1 cellular context compared by ENCODE assay signal in the genomic region with DNA sequence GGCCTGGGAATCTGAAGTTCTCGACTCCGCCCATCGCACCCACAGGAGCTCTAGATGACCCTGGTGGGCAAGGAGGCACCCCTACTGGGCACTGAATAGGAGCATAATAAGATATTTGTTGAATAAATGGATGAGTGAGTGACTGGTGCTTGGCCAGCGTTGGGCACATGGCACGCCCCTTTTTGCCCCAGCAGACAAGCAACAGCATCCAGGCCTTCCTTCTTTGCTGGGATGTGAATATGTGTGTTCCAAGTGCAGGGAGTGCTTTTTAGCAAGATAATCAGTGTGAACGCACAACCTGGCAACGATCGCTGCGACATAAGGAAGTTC.
TF ChIP-seq lines count a peak whose summit lies in the region.

No MANE protein-coding gene starts in this region.

TF ChIP-seq in GM23338, 12 proteins besides CTCF, POLR2A, EP300 and RAD21 (continued from another document):
- TF ChIP-seq, protein P1, sequence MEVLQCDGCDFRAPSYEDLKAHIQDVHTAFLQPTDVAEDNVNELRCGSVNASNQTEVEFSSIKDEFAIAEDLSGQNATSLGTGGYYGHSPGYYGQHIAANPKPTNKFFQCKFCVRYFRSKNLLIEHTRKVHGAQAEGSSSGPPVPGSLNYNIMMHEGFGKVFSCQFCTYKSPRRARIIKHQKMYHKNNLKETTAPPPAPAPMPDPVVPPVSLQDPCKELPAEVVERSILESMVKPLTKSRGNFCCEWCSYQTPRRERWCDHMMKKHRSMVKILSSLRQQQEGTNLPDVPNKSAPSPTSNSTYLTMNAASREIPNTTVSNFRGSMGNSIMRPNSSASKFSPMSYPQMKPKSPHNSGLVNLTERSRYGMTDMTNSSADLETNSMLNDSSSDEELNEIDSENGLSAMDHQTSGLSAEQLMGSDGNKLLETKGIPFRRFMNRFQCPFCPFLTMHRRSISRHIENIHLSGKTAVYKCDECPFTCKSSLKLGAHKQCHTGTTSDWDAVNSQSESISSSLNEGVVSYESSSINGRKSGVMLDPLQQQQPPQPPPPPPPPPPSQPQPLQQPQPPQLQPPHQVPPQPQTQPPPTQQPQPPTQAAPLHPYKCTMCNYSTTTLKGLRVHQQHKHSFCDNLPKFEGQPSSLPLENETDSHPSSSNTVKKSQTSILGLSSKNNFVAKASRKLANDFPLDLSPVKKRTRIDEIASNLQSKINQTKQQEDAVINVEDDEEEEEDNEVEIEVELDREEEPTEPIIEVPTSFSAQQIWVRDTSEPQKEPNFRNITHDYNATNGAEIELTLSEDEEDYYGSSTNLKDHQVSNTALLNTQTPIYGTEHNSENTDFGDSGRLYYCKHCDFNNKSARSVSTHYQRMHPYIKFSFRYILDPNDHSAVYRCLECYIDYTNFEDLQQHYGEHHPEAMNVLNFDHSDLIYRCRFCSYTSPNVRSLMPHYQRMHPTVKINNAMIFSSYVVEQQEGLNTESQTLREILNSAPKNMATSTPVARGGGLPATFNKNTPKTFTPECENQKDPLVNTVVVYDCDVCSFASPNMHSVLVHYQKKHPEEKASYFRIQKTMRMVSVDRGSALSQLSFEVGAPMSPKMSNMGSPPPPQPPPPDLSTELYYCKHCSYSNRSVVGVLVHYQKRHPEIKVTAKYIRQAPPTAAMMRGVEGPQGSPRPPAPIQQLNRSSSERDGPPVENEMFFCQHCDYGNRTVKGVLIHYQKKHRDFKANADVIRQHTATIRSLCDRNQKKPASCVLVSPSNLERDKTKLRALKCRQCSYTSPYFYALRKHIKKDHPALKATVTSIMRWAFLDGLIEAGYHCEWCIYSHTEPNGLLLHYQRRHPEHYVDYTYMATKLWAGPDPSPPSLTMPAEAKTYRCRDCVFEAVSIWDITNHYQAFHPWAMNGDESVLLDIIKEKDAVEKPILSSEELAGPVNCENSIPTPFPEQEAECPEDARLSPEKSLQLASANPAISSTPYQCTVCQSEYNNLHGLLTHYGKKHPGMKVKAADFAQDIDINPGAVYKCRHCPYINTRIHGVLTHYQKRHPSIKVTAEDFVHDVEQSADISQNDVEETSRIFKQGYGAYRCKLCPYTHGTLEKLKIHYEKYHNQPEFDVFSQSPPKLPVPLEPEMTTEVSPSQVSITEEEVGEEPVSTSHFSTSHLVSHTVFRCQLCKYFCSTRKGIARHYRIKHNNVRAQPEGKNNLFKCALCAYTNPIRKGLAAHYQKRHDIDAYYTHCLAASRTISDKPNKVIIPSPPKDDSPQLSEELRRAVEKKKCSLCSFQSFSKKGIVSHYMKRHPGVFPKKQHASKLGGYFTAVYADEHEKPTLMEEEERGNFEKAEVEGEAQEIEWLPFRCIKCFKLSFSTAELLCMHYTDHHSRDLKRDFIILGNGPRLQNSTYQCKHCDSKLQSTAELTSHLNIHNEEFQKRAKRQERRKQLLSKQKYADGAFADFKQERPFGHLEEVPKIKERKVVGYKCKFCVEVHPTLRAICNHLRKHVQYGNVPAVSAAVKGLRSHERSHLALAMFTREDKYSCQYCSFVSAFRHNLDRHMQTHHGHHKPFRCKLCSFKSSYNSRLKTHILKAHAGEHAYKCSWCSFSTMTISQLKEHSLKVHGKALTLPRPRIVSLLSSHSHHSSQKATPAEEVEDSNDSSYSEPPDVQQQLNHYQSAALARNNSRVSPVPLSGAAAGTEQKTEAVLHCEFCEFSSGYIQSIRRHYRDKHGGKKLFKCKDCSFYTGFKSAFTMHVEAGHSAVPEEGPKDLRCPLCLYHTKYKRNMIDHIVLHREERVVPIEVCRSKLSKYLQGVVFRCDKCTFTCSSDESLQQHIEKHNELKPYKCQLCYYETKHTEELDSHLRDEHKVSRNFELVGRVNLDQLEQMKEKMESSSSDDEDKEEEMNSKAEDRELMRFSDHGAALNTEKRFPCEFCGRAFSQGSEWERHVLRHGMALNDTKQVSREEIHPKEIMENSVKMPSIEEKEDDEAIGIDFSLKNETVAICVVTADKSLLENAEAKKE (CRISPR knock-in tag; IDR thresholded peaks at IDR 0.05), result no peak
- no peak for TF ChIP-seq JUNB (IDR thresholded peaks at IDR 0.05; ENCODE audit: unreplicated experiment)
- TF ChIP-seq, protein P2, sequence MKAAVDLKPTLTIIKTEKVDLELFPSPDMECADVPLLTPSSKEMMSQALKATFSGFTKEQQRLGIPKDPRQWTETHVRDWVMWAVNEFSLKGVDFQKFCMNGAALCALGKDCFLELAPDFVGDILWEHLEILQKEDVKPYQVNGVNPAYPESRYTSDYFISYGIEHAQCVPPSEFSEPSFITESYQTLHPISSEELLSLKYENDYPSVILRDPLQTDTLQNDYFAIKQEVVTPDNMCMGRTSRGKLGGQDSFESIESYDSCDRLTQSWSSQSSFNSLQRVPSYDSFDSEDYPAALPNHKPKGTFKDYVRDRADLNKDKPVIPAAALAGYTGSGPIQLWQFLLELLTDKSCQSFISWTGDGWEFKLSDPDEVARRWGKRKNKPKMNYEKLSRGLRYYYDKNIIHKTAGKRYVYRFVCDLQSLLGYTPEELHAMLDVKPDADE (IDR thresholded peaks at IDR 0.05), result no peak
- TF ChIP-seq POLR2AphosphoS5 (IDR thresholded peaks at IDR 0.05; ENCODE audit: low read depth), result no peak
- TF ChIP-seq CREB1 (CRISPR knock-in tag; IDR thresholded peaks at IDR 0.05; ENCODE audit: low read depth), result no peak
- TF ChIP-seq EZH2 (IDR thresholded peaks at IDR 0.05; ENCODE audit: low read depth, unreplicated experiment), result no peak
